In the genomic region with DNA sequence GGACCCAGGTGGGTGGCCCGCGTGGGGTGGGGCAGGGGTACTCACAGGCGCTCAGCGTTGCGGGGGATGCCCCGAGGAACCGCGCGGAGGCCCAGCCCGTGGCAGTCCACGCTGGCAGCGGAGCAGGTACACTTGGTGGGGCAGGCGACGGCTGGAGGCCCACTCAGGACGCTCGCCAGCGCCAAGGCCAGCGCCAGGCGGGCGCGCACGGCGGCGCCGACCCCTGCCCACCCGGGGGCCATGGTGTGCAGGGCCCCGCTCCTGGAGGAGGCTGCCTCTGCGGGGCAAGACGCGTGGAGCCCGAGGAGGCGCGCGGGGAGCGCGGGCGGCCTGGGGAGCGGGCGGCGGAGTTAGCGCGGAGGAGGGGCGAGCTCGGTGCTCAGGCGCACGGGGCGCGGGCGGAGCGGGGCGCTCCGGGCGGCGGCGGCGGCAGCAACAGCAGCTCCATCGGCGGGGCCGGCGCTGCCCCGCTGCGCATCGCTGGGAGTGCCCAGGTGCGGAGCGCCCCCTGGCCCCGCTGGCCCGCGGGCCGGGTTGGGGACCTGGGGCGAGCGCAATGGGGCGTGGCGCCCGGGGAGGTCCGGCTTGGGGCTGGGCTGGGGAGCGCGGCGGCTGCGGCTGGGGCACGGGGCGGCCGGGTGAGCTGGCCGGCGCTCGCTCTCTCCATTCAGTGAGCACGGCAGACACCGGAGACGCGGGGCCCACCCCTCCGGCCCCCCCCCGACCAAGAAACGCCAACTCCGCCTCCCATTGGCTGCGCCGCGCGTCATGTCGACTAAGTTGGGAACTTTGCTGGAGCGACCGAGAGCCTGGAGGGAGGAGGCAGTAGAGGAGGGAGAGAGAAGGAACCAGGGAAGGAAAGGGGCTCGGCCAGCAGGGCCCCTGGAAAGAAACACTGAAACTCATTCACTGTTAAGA, we compare ENCODE assay signal across 1 cellular context.
TF ChIP-seq lines count a peak whose summit lies in the region.

Gene SLIT3, minus strand, starts transcription at position 672 of the 918 bp plus-strand sequence. Its CDS starts 430 bp downstream, at position 242.

TF ChIP-seq in HEK293, 187 proteins besides CTCF, POLR2A, EP300 and RAD21 (continued from another document and continues in another):
- no peak for TF ChIP-seq REST (tag by site-specific recombination; IDR thresholded peaks at IDR 0.05)
- peak; percentile 87 for TF ChIP-seq PATZ1 (tag by site-specific recombination; IDR thresholded peaks at IDR 0.05)
- no peak for TF ChIP-seq YY1 (tag by site-specific recombination; IDR thresholded peaks at IDR 0.05)
- TF ChIP-seq, protein P1, sequence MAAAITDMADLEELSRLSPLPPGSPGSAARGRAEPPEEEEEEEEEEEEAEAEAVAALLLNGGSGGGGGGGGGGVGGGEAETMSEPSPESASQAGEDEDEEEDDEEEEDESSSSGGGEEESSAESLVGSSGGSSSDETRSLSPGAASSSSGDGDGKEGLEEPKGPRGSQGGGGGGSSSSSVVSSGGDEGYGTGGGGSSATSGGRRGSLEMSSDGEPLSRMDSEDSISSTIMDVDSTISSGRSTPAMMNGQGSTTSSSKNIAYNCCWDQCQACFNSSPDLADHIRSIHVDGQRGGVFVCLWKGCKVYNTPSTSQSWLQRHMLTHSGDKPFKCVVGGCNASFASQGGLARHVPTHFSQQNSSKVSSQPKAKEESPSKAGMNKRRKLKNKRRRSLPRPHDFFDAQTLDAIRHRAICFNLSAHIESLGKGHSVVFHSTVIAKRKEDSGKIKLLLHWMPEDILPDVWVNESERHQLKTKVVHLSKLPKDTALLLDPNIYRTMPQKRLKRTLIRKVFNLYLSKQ (tag by site-specific recombination; IDR thresholded peaks at IDR 0.05; ENCODE audit: borderline replicate concordance): no peak
- TF ChIP-seq ZNF596 (tag by site-specific recombination; IDR thresholded peaks at IDR 0.05): peak; percentile 51; the same call in 1 of the 2 replicates
- no peak for TF ChIP-seq ZNF791 (tag by site-specific recombination; IDR thresholded peaks at IDR 0.05)
- no peak for TF ChIP-seq WT1 (tag by site-specific recombination; IDR thresholded peaks at IDR 0.05)
- TF ChIP-seq ZNF366 (tag by site-specific recombination; conservative IDR thresholded peaks at IDR 0.05): peak; percentile 52
- no peak for TF ChIP-seq ZNF132 (tag by site-specific recombination; IDR thresholded peaks at IDR 0.05; ENCODE audit: borderline replicate concordance)
- no peak for TF ChIP-seq ZNF560 (tag by site-specific recombination; IDR thresholded peaks at IDR 0.05; ENCODE audit: borderline replicate concordance)
- no peak for TF ChIP-seq ZNF837 (tag by site-specific recombination; IDR thresholded peaks at IDR 0.05)
- TF ChIP-seq ZNF146 (tag by site-specific recombination; IDR thresholded peaks at IDR 0.05): no peak
- TF ChIP-seq ZNF112 (tag by site-specific recombination; IDR thresholded peaks at IDR 0.05): no peak
- TF ChIP-seq ZNF174 (tag by site-specific recombination; IDR thresholded peaks at IDR 0.05): no peak
- no peak for TF ChIP-seq KLF16 (tag by site-specific recombination; IDR thresholded peaks at IDR 0.05)
- TF ChIP-seq, protein P2, sequence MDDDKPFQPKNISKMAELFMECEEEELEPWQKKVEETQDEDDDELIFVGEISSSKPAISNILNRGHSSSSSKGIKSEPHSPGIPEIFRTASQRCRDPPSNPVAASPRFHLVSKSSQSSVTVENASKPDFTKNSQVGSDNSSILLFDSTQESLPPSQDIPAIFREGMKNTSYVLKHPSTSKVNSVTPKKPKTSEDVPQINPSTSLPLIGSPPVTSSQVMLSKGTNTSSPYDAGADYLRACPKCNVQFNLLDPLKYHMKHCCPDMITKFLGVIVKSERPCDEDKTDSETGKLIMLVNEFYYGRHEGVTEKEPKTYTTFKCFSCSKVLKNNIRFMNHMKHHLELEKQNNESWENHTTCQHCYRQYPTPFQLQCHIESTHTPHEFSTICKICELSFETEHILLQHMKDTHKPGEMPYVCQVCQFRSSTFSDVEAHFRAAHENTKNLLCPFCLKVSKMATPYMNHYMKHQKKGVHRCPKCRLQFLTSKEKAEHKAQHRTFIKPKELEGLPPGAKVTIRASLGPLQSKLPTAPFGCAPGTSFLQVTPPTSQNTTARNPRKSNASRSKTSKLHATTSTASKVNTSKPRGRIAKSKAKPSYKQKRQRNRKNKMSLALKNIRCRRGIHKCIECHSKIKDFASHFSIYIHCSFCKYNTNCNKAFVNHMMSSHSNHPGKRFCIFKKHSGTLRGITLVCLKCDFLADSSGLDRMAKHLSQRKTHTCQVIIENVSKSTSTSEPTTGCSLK (tag by site-specific recombination; IDR thresholded peaks at IDR 0.05): no peak
- no peak for TF ChIP-seq ZNF16 (tag by site-specific recombination; IDR thresholded peaks at IDR 0.05; ENCODE audit: low read depth)
- TF ChIP-seq ZNF639 (tag by site-specific recombination; IDR thresholded peaks at IDR 0.05): no peak
- no peak for TF ChIP-seq ZNF658 (tag by site-specific recombination; IDR thresholded peaks at IDR 0.05)
- peak; percentile 96 for TF ChIP-seq ZFP69B (tag by site-specific recombination; IDR thresholded peaks at IDR 0.05)
- no peak for TF ChIP-seq KLF1 (tag by site-specific recombination; IDR thresholded peaks at IDR 0.05)
- TF ChIP-seq ZSCAN30 (tag by site-specific recombination; IDR thresholded peaks at IDR 0.05): 0 out of 2 replicates have a peak, but pooled peaks have one; percentile 26
- no peak for TF ChIP-seq ZNF426 (tag by site-specific recombination; IDR thresholded peaks at IDR 0.05)
- TF ChIP-seq GLIS1 (tag by site-specific recombination; IDR thresholded peaks at IDR 0.05): peak; percentile 41; the same call in 1 of the 2 replicates
- no peak for TF ChIP-seq PRDM1 (tag by site-specific recombination; IDR thresholded peaks at IDR 0.05)
- TF ChIP-seq HOXD13 (CRISPR knock-in tag; IDR thresholded peaks at IDR 0.05; ENCODE audit: borderline replicate concordance): no peak
- TF ChIP-seq GLI4 (tag by site-specific recombination; IDR thresholded peaks at IDR 0.05): no peak
- no peak for TF ChIP-seq ZNF571 (tag by site-specific recombination; IDR thresholded peaks at IDR 0.05)
- TF ChIP-seq SP7 (tag by site-specific recombination; IDR thresholded peaks at IDR 0.05): no peak
- no peak for TF ChIP-seq ZNF184 (tag by site-specific recombination; IDR thresholded peaks at IDR 0.05)
- TF ChIP-seq REPIN1 (tag by site-specific recombination; IDR thresholded peaks at IDR 0.05; ENCODE audit: low read depth): no peak
- TF ChIP-seq ZIC2 (tag by site-specific recombination; IDR thresholded peaks at IDR 0.05): no peak
- no peak for TF ChIP-seq PBX3 (CRISPR knock-in tag; IDR thresholded peaks at IDR 0.05)
- TF ChIP-seq BCL11A (tag by site-specific recombination; IDR thresholded peaks at IDR 0.05; ENCODE audit: low read depth): no peak
- TF ChIP-seq ZNF394 (tag by site-specific recombination; IDR thresholded peaks at IDR 0.05; ENCODE audit: borderline replicate concordance): no peak
- no peak for TF ChIP-seq ZNF704 (tag by site-specific recombination; IDR thresholded peaks at IDR 0.05)
- TF ChIP-seq ZNF211 (tag by site-specific recombination; IDR thresholded peaks at IDR 0.05; ENCODE audit: low read depth): no peak
- TF ChIP-seq, protein P3, sequence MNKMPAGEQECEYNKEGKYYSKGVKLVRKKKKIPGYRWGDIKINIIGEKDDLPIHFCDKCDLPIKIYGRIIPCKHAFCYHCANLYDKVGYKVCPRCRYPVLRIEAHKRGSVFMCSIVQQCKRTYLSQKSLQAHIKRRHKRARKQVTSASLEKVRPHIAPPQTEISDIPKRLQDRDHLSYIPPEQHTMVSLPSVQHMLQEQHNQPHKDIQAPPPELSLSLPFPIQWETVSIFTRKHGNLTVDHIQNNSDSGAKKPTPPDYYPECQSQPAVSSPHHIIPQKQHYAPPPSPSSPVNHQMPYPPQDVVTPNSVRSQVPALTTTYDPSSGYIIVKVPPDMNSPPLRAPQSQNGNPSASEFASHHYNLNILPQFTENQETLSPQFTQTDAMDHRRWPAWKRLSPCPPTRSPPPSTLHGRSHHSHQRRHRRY (tag by site-specific recombination; IDR thresholded peaks at IDR 0.05): no peak
- no peak for TF ChIP-seq ZNF350 (tag by site-specific recombination; IDR thresholded peaks at IDR 0.05)
- TF ChIP-seq, protein P4, sequence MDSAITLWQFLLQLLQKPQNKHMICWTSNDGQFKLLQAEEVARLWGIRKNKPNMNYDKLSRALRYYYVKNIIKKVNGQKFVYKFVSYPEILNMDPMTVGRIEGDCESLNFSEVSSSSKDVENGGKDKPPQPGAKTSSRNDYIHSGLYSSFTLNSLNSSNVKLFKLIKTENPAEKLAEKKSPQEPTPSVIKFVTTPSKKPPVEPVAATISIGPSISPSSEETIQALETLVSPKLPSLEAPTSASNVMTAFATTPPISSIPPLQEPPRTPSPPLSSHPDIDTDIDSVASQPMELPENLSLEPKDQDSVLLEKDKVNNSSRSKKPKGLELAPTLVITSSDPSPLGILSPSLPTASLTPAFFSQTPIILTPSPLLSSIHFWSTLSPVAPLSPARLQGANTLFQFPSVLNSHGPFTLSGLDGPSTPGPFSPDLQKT (IDR thresholded peaks at IDR 0.05; ENCODE audit: borderline replicate concordance, low read depth, low read length): no peak
- no peak for TF ChIP-seq KLF8 (tag by site-specific recombination; IDR thresholded peaks at IDR 0.05)
- no peak for TF ChIP-seq ZNF449 (tag by site-specific recombination; IDR thresholded peaks at IDR 0.05)
- no peak for TF ChIP-seq GFI1B (tag by site-specific recombination; IDR thresholded peaks at IDR 0.05)
